Comparison of ENCODE assay signal across 8 cellular contexts in genomic region chr4:1767770-1768366, GRCh38. TPM values are rescaled to one million over a fixed set of nuclear protein-coding genes. Genes with fewer than 3 reads are reported as not detected.
DNase-seq lines count a peak whose midpoint lies in the region; ATAC-seq and TF ChIP-seq lines count a peak whose summit lies in the region.

No MANE protein-coding gene starts in this region.

- ATAC-seq in HG03469 (IDR thresholded peaks at IDR 0.05; ENCODE audit: unreplicated experiment): no peak

- TF ChIP-seq CTCF in dorsolateral prefrontal cortex (IDR thresholded peaks at IDR 0.05 in 54 of 56, conservative IDR thresholded peaks at IDR 0.05 in 2 of 56; ENCODE audit: low read depth in 1 of 56, partially characterized antibody in 56 of 56): peak in 2 of 56 donors; percentile 6 to 9

- DNase-seq in stimulated activated CD4-positive, alpha-beta T cell treated with anti-CD3 and anti-CD28 coated beads, Interleukin-15, amount 100 ng/mL, for 24 hours: peak; percentile 52
- DNase-seq in stimulated activated CD4-positive, alpha-beta T cell treated with anti-CD3 and anti-CD28 coated beads, Interleukin-1b, Interleukin-23, amount 100 ng/mL, for 48 hours: no peak
- DNase-seq in OCI-M1 (lab: John Stamatoyannopoulos, UW) (peak; percentile 68), dorsolateral prefrontal cortex (no peak), myocyte (ENCODE audit: low read depth) (peak; percentile 47), inferior parietal cortex (ENCODE audit: extremely low spot score) (no peak), NCI-H1436 (lab: John Stamatoyannopoulos, UW) (no peak)

- H3K27me3 ChIP-seq in dorsolateral prefrontal cortex: peaks cover 0 to 66% (median 18%) of the 10 kb centered on the region in 45 donors

- intact Hi-C loops in dorsolateral prefrontal cortex (cut with DNase I): no loop called here

- H3K27ac ChIP-seq in dorsolateral prefrontal cortex: peak overlapping the region in 1 of 59 donors; percentile 26

- peak overlapping the region in 32 of 59 donors; percentile 3 to 59 (median 40) for H3K4me3 ChIP-seq in dorsolateral prefrontal cortex

RNA-seq across cellular contexts. Expression of gene FGFR3, which starts 25.2 kb away (rescaled TPM):
- total RNA-seq in dorsolateral prefrontal cortex (100 to 1,000 TPM in 64 of 120 experiments, 10 to 100 TPM in 56; 36.8 to 327 (median 103) TPM), myocyte (0.10 TPM in 1 of 2 replicates, not detected in the other)
- 0.11 TPM for polyA plus RNA-seq in myocyte (2012)

RNA-seq across cellular contexts. Expression of gene TACC3, which starts 46.5 kb away (rescaled TPM):
- total RNA-seq in dorsolateral prefrontal cortex (10 to 100 TPM in 16 of 120 experiments, 1 to 10 TPM in 104; 2.6 to 15.4 (median 6.8) TPM), myocyte (1.2 and 3.9 TPM in 2 replicates)
- polyA plus RNA-seq in myocyte (2012): 4.0 TPM

RNA-seq across cellular contexts. Expression of gene TMEM129, which starts 46.7 kb away (rescaled TPM):
- total RNA-seq in dorsolateral prefrontal cortex (10 to 100 TPM; 22.2 to 81.4 (median 37.9) TPM), myocyte (91.1 and 121 TPM in 2 replicates)
- 55.1 TPM for polyA plus RNA-seq in myocyte (2012)

RNA-seq across cellular contexts. Expression of gene SLBP, which starts 55.7 kb away (rescaled TPM):
- total RNA-seq in dorsolateral prefrontal cortex (10 to 100 TPM; 23.0 to 54.6 (median 39.9) TPM), myocyte (63.4 and 76.9 TPM in 2 replicates)
- polyA plus RNA-seq in myocyte (2012): 32.1 TPM

Comparison
In these comparisons a context has a peak if more than half of its experiments do, and no peak if none do; other contexts are left out.
1. DNase-seq: peak in stimulated activated CD4-positive, alpha-beta T cell treated with anti-CD3 and anti-CD28 coated beads, Interleukin-15, amount 100 ng/mL, for 24 hours (single experiment), OCI-M1 (single experiment) and myocyte (single experiment); none in stimulated activated CD4-positive, alpha-beta T cell treated with anti-CD3 and anti-CD28 coated beads, Interleukin-1b, Interleukin-23, amount 100 ng/mL, for 48 hours (single experiment), dorsolateral prefrontal cortex (0 of 10), inferior parietal cortex (single experiment) and NCI-H1436 (single experiment).
2. RNA of gene FGFR3, which starts 25.2 kb away (total RNA-seq): 36.8 to 327 TPM in dorsolateral prefrontal cortex; 0.10 TPM in myocyte; every median in the first group is over 10 times any median in the second.